Comparison of ENCODE assay signal across 1 cellular context in genomic region chr2:71130325-71131260, GRCh38.
TF ChIP-seq lines count a peak whose summit lies in the region.

Gene MPHOSPH10, plus strand, starts transcription at chr2:71130634. Its CDS starts 32 bp downstream, at chr2:71130666.

TF ChIP-seq in K562, 482 proteins besides CTCF, POLR2A, EP300 and RAD21 (continued from another document and continues in another):
- TF ChIP-seq SFPQ (IDR thresholded peaks at IDR 0.05; ENCODE audit: low read depth, low read length), result no peak
- no peak for TF ChIP-seq ZNF583 (CRISPR knock-in tag; IDR thresholded peaks at IDR 0.05)
- TF ChIP-seq SRSF3 (IDR thresholded peaks at IDR 0.05; ENCODE audit: insufficient read depth, low read length), result no peak
- TF ChIP-seq ARID2 (IDR thresholded peaks at IDR 0.05), result no peak
- TF ChIP-seq ZBTB17 (CRISPR knock-in tag; IDR thresholded peaks at IDR 0.05), result no peak
- TF ChIP-seq RFX5 (IDR thresholded peaks at IDR 0.05; ENCODE audit: low read depth, low read length), result no peak
- 0 out of 4 replicates have a peak, but pooled peaks have one; percentile 13 to 49 for TF ChIP-seq UBTF (IDR thresholded peaks at IDR 0.05; ENCODE audit: borderline replicate concordance in 1 of 2, low read depth in 2 of 2, low read length in 2 of 2)
- TF ChIP-seq ZNF699 (CRISPR knock-in tag; IDR thresholded peaks at IDR 0.05; ENCODE audit: insufficient replicate concordance), result no peak
- no peak for TF ChIP-seq SMARCE1 (IDR thresholded peaks at IDR 0.05)
- no peak for TF ChIP-seq ZNF444 (CRISPR knock-in tag; IDR thresholded peaks at IDR 0.05)
- no peak for TF ChIP-seq SMC3 (conservative IDR thresholded peaks at IDR 0.05; ENCODE audit: insufficient read depth, low read depth, low read length)
- TF ChIP-seq ARHGAP35 (IDR thresholded peaks at IDR 0.05; ENCODE audit: partially characterized antibody), result no peak
- no peak for TF ChIP-seq RFX1 (IDR thresholded peaks at IDR 0.05)
- no peak for TF ChIP-seq ZZZ3 (IDR thresholded peaks at IDR 0.05)
- peak; percentile 84 to 92 for TF ChIP-seq FOXK2 (conservative IDR thresholded peaks at IDR 0.05 in 1 of 2, IDR thresholded peaks at IDR 0.05 in 1 of 2; ENCODE audit: low read depth in 2 of 2)
- TF ChIP-seq RNF219 (CRISPR knock-in tag; IDR thresholded peaks at IDR 0.05), result no peak
- TF ChIP-seq NR2C2 (CRISPR knock-in tag; IDR thresholded peaks at IDR 0.05), result 0 out of 2 replicates have a peak, but pooled peaks have one; percentile 37
- peak; percentile 96 for TF ChIP-seq NR2C2 (tag; IDR thresholded peaks at IDR 0.05)
- TF ChIP-seq E2F5 (CRISPR knock-in tag; IDR thresholded peaks at IDR 0.05), result no peak
- peak; percentile 32; the same call in 1 of the 2 replicates for TF ChIP-seq VEZF1 (CRISPR knock-in tag; IDR thresholded peaks at IDR 0.05)
- TF ChIP-seq ZBTB2 (IDR thresholded peaks at IDR 0.05), result no peak
- TF ChIP-seq ZNF507 (tag; conservative IDR thresholded peaks at IDR 0.05), result no peak
- peak in 1 of 2 experiments; percentile 80; a peak in 2 of 4 replicates for TF ChIP-seq ZNF639 (CRISPR knock-in tag; conservative IDR thresholded peaks at IDR 0.05 in 1 of 2, IDR thresholded peaks at IDR 0.05 in 1 of 2)
- 0 out of 2 replicates have a peak, but pooled peaks have one; percentile 27 for TF ChIP-seq CHCHD3 (CRISPR knock-in tag; IDR thresholded peaks at IDR 0.05)
- TF ChIP-seq ZNF124 (CRISPR knock-in tag; IDR thresholded peaks at IDR 0.05), result no peak
- TF ChIP-seq ZNF644 (tag; IDR thresholded peaks at IDR 0.05; ENCODE audit: low read depth), result no peak; the same call in 1 of the 2 replicates
- no peak for TF ChIP-seq ERF (CRISPR knock-in tag; IDR thresholded peaks at IDR 0.05)
- TF ChIP-seq CTCFL (IDR thresholded peaks at IDR 0.05; ENCODE audit: borderline replicate concordance, insufficient read depth, low read depth, low read length, poor library complexity, severe bottlenecking), result no peak
- no peak for TF ChIP-seq IFI16 (CRISPR knock-in tag; IDR thresholded peaks at IDR 0.05)
- TF ChIP-seq HMGN3 (IDR thresholded peaks at IDR 0.05; ENCODE audit: borderline replicate concordance, extremely low read depth, insufficient read length, low read depth, low read length), result peak; percentile 83
- TF ChIP-seq L3MBTL2 (IDR thresholded peaks at IDR 0.05), result peak; percentile 85
- TF ChIP-seq NEUROD1 (IDR thresholded peaks at IDR 0.05; ENCODE audit: borderline replicate concordance, low read depth, low read length, partially characterized antibody), result peak; percentile 77
- TF ChIP-seq ZNF696 (CRISPR knock-in tag; conservative IDR thresholded peaks at IDR 0.05), result no peak
- TF ChIP-seq CXXC5 (CRISPR knock-in tag; IDR thresholded peaks at IDR 0.05), result peak; percentile 73
- no peak for TF ChIP-seq ZNF79 (CRISPR knock-in tag; IDR thresholded peaks at IDR 0.05; ENCODE audit: low read depth)
- TF ChIP-seq ZC3H11A (IDR thresholded peaks at IDR 0.05; ENCODE audit: low read depth, low read length), result peak; percentile 98
- no peak for TF ChIP-seq FOXA1 (IDR thresholded peaks at IDR 0.05; ENCODE audit: borderline replicate concordance)
- peak; percentile 92 for TF ChIP-seq TBP (optimal IDR thresholded peaks at IDR 0.05; ENCODE audit: low read depth, low read length)
- TF ChIP-seq TOE1 (IDR thresholded peaks at IDR 0.05; ENCODE audit: borderline replicate concordance), result peak; percentile 69; the same call in 1 of the 2 replicates
- TF ChIP-seq TOE1 (CRISPR knock-in tag; IDR thresholded peaks at IDR 0.05; ENCODE audit: borderline replicate concordance, low read depth), result no peak; the same call in 1 of the 2 replicates
- TF ChIP-seq NR4A1 (CRISPR knock-in tag; IDR thresholded peaks at IDR 0.05), result 0 out of 2 replicates have a peak, but pooled peaks have one; percentile 13
- TF ChIP-seq NR4A1 (tag; IDR thresholded peaks at IDR 0.05), result no peak
- TF ChIP-seq FOXJ3 (CRISPR knock-in tag; IDR thresholded peaks at IDR 0.05), result no peak
- TF ChIP-seq CBX5 (IDR thresholded peaks at IDR 0.05; ENCODE audit: borderline replicate concordance, low read depth), result 0 out of 2 replicates have a peak, but pooled peaks have one; percentile 46
- no peak for TF ChIP-seq ADNP (tag; IDR thresholded peaks at IDR 0.05)
- TF ChIP-seq GTF2A2 (tag; IDR thresholded peaks at IDR 0.05), result peak; percentile 60; the same call in 1 of the 2 replicates
- TF ChIP-seq SMAD3 (CRISPR knock-in tag; conservative IDR thresholded peaks at IDR 0.05), result no peak
- TF ChIP-seq ZNF766 (CRISPR knock-in tag; conservative IDR thresholded peaks at IDR 0.05), result no peak; the same call in 1 of the 2 replicates
- TF ChIP-seq HES1 (IDR thresholded peaks at IDR 0.05; ENCODE audit: low read depth), result no peak
- TF ChIP-seq ZEB2 (IDR thresholded peaks at IDR 0.05), result peak; percentile 98
- TF ChIP-seq HDAC2 (IDR thresholded peaks at IDR 0.05), result peak; percentile 89
- TF ChIP-seq ELK3 (CRISPR knock-in tag; IDR thresholded peaks at IDR 0.05), result no peak
